27 cellular contexts compared by ENCODE assay signal in the genomic region with DNA sequence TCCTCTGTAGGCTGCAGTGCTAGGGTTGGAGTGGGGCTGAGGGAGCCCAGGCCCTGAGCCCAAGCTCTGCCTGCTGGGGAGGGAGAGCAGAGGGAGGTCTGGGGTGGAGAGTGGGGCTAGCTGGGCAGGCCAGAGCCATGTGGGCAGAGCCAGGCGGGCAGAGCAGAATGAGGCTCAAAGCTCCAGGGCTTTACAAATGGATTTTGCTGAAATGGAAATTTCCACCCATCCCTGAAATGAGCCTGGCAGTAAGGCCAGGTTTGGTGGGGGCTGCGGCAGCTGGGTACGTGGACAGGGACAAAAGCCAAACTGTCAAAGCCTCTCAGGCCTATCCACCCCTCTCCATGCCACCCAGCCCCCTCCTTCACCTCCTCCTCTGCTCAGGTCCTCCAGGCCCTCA.
"Had no signal": no experiment of that assay in that cellular context is flagged by ENCODE, and none has a peak within 500 bp of the region (broad histone marks: within the 10 kb centered on the region; RNA-seq: fewer than 3 reads in every experiment).

No MANE protein-coding gene starts in this region.

- H3K4me3 ChIP-seq: left ventricle myocardium inferior, lung, neural progenitor cell, ovary, prostate gland, skin epidermis, stomach, thoracic aorta, tibial artery, upper lobe of right lung had no signal

- H2AFZ ChIP-seq: neural progenitor cell had no signal

- H3K27ac ChIP-seq: left ventricle myocardium inferior, neural progenitor cell, neutrophil, ovary, prostate gland, skin epidermis, stomach, thoracic aorta, tibial artery, upper lobe of right lung had no signal

- H3K27me3 ChIP-seq: ovary had no signal

- H3K36me3 ChIP-seq: left ventricle myocardium inferior, neural progenitor cell, neutrophil, ovary, prostate gland, stomach, thoracic aorta, tibial artery, upper lobe of right lung had no signal

- H3K4me1 ChIP-seq: prostate gland, tibial artery, upper lobe of right lung had no signal

- DNase-seq: islet precursor cell; left ventricle myocardium inferior; mesendoderm; naive B cell; natural killer cell; nephron progenitor cell; occipital lobe; ovary; retina; right cardiac atrium; stimulated activated CD4-positive, alpha-beta T cell treated with anti-CD3 and anti-CD28 coated beads, Interleukin-12 subunit alpha, Interleukin-12 subunit beta, amount 100 ng/mL, for 4 hours; stimulated activated CD4-positive, alpha-beta T cell treated with anti-CD3 and anti-CD28 coated beads, Interleukin-15, amount 100 ng/mL, for 24 hours; stimulated activated CD4-positive, alpha-beta T cell treated with anti-CD3 and anti-CD28 coated beads, Interleukin-2, amount 100 ng/mL, for 24 hours; stimulated activated CD4-positive, alpha-beta T cell treated with anti-CD3 and anti-CD28 coated beads, Interleukin-4, amount 100 ng/mL, for 1 hour; stimulated activated naive B cell treated with anti-CD40 and anti-IgM and Interleukin-4, amounts not matched to agents 10 μg/mL and 1 μg/mL and 100 μg/mL, for 72 hours; stimulated activated naive CD8-positive, alpha-beta T cell treated with anti-CD3 and anti-CD28 coated beads, Interleukin-15, Interleukin-2, amounts not matched to agents 100 U/mL and 50 U/mL, for 24 hours; stomach; tibial artery; trophoblast cell; upper lobe of right lung had no signal

- H3K4me2 ChIP-seq: neural progenitor cell had no signal

- H3K9ac ChIP-seq: neural progenitor cell had no signal

- ATAC-seq: natural killer cell; right cardiac atrium; sciatic nerve; stimulated activated naive B cell treated with anti-CD40 and anti-IgM and Interleukin-4, amounts not matched to agents 10 μg/mL and 1 μg/mL and 100 μg/mL, for 72 hours; stimulated activated naive CD8-positive, alpha-beta T cell treated with anti-CD3 and anti-CD28 coated beads, Interleukin-15, Interleukin-2, amounts not matched to agents 100 U/mL and 50 U/mL, for 24 hours; upper lobe of right lung had no signal

- H3K9me3 ChIP-seq: left ventricle myocardium inferior, neutrophil, ovary, prostate gland, thoracic aorta, tibial artery, upper lobe of right lung had no signal
